In genomic region chr15:68734352-68734751, GRCh38 we compare ENCODE assay signal across 17 cellular contexts.
"Had no signal": no experiment of that assay in that cellular context is flagged by ENCODE, and none has a peak within 500 bp of the region (broad histone marks: within the 10 kb centered on the region; RNA-seq: fewer than 3 reads in every experiment).

No MANE protein-coding gene starts in this region.

- H3K27me3 ChIP-seq: dorsolateral prefrontal cortex, gastroesophageal sphincter, testis, upper lobe of left lung had no signal

- H3K9me3 ChIP-seq: gastroesophageal sphincter, testis, upper lobe of left lung had no signal

- H3K27ac ChIP-seq: gastroesophageal sphincter, testis, upper lobe of left lung had no signal

- H3K36me3 ChIP-seq: gastroesophageal sphincter, upper lobe of left lung had no signal

- DNase-seq: activated CD4-positive, alpha-beta memory T cell treated with anti-CD3 and anti-CD28 coated beads for 36 hours; activated CD4-positive, alpha-beta T cell treated with anti-CD3 and anti-CD28 coated beads for 48 hours; activated naive CD4-positive, alpha-beta T cell treated with Interleukin-2 at 50 U/mL for 16 hours; activated naive CD8-positive, alpha-beta T cell treated with anti-CD3 and anti-CD28 coated beads for 36 hours; activated T-cell treated with anti-CD3 and anti-CD28 coated beads, Interleukin-2, amount 50 U/mL, for 48 hours; dorsolateral prefrontal cortex; left ventricle myocardium superior; nucleus accumbens; stimulated activated CD4-positive, alpha-beta T cell treated with anti-CD3 and anti-CD28 coated beads, Interleukin-15, amount 100 ng/mL, for 24 hours; stimulated activated naive CD4-positive, alpha-beta T cell; T-helper 1 cell; T-helper 9 cell; testis; upper lobe of left lung had no signal

- H3K4me3 ChIP-seq: gastroesophageal sphincter, smooth muscle cell, testis, upper lobe of left lung had no signal

- ATAC-seq: gastroesophageal sphincter, left ventricle myocardium superior, sciatic nerve had no signal
